ENCODE assay signal across 14 cellular contexts in the genomic region with DNA sequence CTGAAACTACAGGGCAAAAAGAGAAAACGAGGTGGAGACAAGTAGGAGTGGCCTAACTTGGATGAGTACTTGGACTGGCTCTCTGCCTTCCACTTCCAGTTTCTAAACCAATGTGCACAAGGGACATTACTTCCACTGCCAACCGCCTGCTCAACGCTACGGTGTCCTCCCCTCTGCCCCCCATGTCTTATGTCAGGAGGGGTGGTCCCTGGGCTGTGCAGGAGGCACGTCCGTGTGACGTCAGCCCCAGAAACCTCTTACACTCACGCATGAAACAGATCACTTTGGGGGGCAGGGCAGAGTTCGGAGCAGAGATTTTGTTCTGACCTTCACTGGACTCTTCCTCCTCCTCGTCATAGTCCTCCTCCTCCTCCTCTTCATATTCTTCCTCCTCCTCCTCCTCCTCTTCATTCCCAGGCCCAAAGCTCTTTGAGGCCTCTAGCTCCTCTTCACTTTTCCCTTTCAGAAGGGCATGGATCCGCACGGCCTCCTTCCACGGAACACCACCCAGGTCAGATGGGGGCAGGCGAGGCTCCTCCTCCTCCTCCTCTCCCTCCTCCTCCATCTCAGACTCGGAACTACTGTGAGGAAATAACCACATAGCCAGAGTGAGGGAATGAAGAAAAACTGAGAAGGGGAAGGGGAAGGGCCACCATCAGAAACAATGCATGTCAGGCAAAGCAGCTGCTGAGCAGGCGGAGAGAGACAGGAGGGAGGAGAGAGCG. TPM values are rescaled to one million over a fixed set of nuclear protein-coding genes. Genes with fewer than 3 reads are reported as not detected.
DNase-seq lines count a peak whose midpoint lies in the region; ATAC-seq and TF ChIP-seq lines count a peak whose summit lies in the region.
"Had no signal": no experiment of that assay in that cellular context is flagged by ENCODE, and none has a peak within 500 bp of the region (broad histone marks: within the 10 kb centered on the region; RNA-seq: fewer than 3 reads in every experiment).

No MANE protein-coding gene starts in this region.

- no peak for DNase-seq in activated CD4-positive, alpha-beta T cell treated with anti-CD3 and anti-CD28 coated beads, Interleukin-2, amount 10 ng/mL, durations not matched to agents 24 days and 14 days
- no peak for DNase-seq in activated CD4-positive, alpha-beta T cell treated with anti-CD3 and anti-CD28 coated beads, Interleukin-2, amount 50 U/mL, for 1 hour
- DNase-seq in fibroblast of villous mesenchyme (ENCODE audit: low read depth) (peak; percentile 15), omental fat pad (ENCODE audit: low spot score) (peak; percentile 41), uterus (peak; percentile 76), DMS114 treated with DMSO at 0.1 percent for 48 hours (lab: John Stamatoyannopoulos, UW; ENCODE audit: unreplicated experiment) (no peak), mesenteric fat pad (ENCODE audit: low spot score) (no peak), DMS53 treated with DMSO at 0.1 percent for 48 hours (lab: John Stamatoyannopoulos, UW; ENCODE audit: unreplicated experiment) (no peak)
- DNase-seq: activated CD8-positive, alpha-beta memory T cell treated with anti-CD3 and anti-CD28 coated beads, Interleukin-2, amount 50 U/mL, for 4 hours; amniotic stem cell; effector memory CD4-positive, alpha-beta T cell; IMR-90; lower lobe of right lung; NCI-H526 treated with DMSO at 0.1 percent for 48 hours had no signal

- H3K4me3 ChIP-seq in fibroblast of villous mesenchyme (ENCODE audit: low read depth, low read length) (no peak overlapping the region), uterus (no peak overlapping the region)
- H3K4me3 ChIP-seq: lower lobe of right lung had no signal

- no peaks in the 10 kb centered on the region for H3K27me3 ChIP-seq in uterus

- no peaks in the 10 kb centered on the region for H3K4me1 ChIP-seq in uterus

- H3K9me3 ChIP-seq in uterus = no peaks in the 10 kb centered on the region
- H3K9me3 ChIP-seq: lower lobe of right lung had no signal

- peak; percentile 17 to 22 for TF ChIP-seq POLR2A in uterus (IDR thresholded peaks at IDR 0.05)

- H3K36me3 Mint-ChIP-seq in activated CD4-positive, alpha-beta T cell treated with anti-CD3 and anti-CD28 coated beads, Interleukin-2, amount 10 ng/mL, durations not matched to agents 24 days and 14 days (ENCODE audit: low read depth) = peaks cover 4% of the 10 kb centered on the region

- peak overlapping the region; percentile 81 to 95 for H3K27ac ChIP-seq in uterus
- H3K27ac ChIP-seq: lower lobe of right lung had no signal

- H3K4me3 Mint-ChIP-seq in activated CD4-positive, alpha-beta T cell treated with anti-CD3 and anti-CD28 coated beads, Interleukin-2, amount 10 ng/mL, durations not matched to agents 24 days and 14 days = no peak overlapping the region

- H3K36me3 ChIP-seq in uterus = no peaks in the 10 kb centered on the region

- intact Hi-C loops in activated CD4-positive, alpha-beta T cell treated with anti-CD3 and anti-CD28 coated beads, Interleukin-2, amount 10 ng/mL, durations not matched to agents 24 days and 14 days (cut with micrococcal nuclease) = no loop called here
- intact Hi-C loops in uterus (cut with DNase I; ENCODE audit: low total_unique reads) = loop anchor here (2.0 kb wide), 1 partner anchor 243 kb away; no protein-coding TSS in a partner anchor

- TF ChIP-seq CTCF in fibroblast of villous mesenchyme (IDR thresholded peaks at IDR 0.05; ENCODE audit: insufficient read depth, low read depth, low read length) (no peak), omental fat pad (IDR thresholded peaks at IDR 0.05) (no peak), uterus (IDR thresholded peaks at IDR 0.05) (no peak)

- no peaks in the 10 kb centered on the region for H3K27me3 Mint-ChIP-seq in activated CD4-positive, alpha-beta T cell treated with anti-CD3 and anti-CD28 coated beads, Interleukin-2, amount 10 ng/mL, durations not matched to agents 24 days and 14 days

- H3K27ac Mint-ChIP-seq in activated CD4-positive, alpha-beta T cell treated with anti-CD3 and anti-CD28 coated beads, Interleukin-2, amount 10 ng/mL, durations not matched to agents 24 days and 14 days = peak overlapping the region; percentile 41

- peaks cover 5% of the 10 kb centered on the region for H3K4me1 Mint-ChIP-seq in activated CD4-positive, alpha-beta T cell treated with anti-CD3 and anti-CD28 coated beads, Interleukin-2, amount 10 ng/mL, durations not matched to agents 24 days and 14 days

- ATAC-seq in omental fat pad (ENCODE audit: low FRiP score) = peak; percentile 78
- ATAC-seq: lower lobe of right lung had no signal

- no peaks in the 10 kb centered on the region for H3K9me3 Mint-ChIP-seq in activated CD4-positive, alpha-beta T cell treated with anti-CD3 and anti-CD28 coated beads, Interleukin-2, amount 10 ng/mL, durations not matched to agents 24 days and 14 days

RNA-seq across cellular contexts. Expression of a gene that starts 57.4 kb away (rescaled TPM):
- total RNA-seq in activated CD4-positive, alpha-beta T cell treated with anti-CD3 and anti-CD28 coated beads, Interleukin-2, amount 10 ng/mL, durations not matched to agents 24 days and 14 days = 17.8 and 18.0 TPM in 2 replicates
- 10.3 and 19.4 TPM in 2 replicates for total RNA-seq in fibroblast of villous mesenchyme
- 10 to 100 TPM; 34.4 to 43.0 (median 37.2) TPM for total RNA-seq in omental fat pad
- 10 to 100 TPM in 2 of 4 donors, 1 to 10 TPM in 1, under 1 TPM in 1; 0.77 to 96.2 (median 10.4) TPM for total RNA-seq in uterus
- total RNA-seq in mesenteric fat pad = 30.6 TPM

Comparison
In these comparisons a context has a peak if more than half of its experiments do, and no peak if none do; other contexts are left out.
1. DNase-seq: peak in fibroblast of villous mesenchyme (single experiment), omental fat pad (single experiment) and uterus (2 of 2); none in activated CD4-positive, alpha-beta T cell treated with anti-CD3 and anti-CD28 coated beads, Interleukin-2, amount 10 ng/mL, durations not matched to agents 24 days and 14 days (single experiment), activated CD4-positive, alpha-beta T cell treated with anti-CD3 and anti-CD28 coated beads, Interleukin-2, amount 50 U/mL, for 1 hour (single experiment), DMS114 treated with DMSO at 0.1 percent for 48 hours (single experiment), mesenteric fat pad (single experiment) and DMS53 treated with DMSO at 0.1 percent for 48 hours (single experiment).